35 cellular contexts compared by ENCODE assay signal in genomic region chr15:67592245-67592644, GRCh38.
"Had no signal": no experiment of that assay in that cellular context is flagged by ENCODE, and none has a peak within 500 bp of the region (broad histone marks: within the 10 kb centered on the region; RNA-seq: fewer than 3 reads in every experiment).

No MANE protein-coding gene starts in this region.

- H3K27ac ChIP-seq: ascending aorta, cardiac muscle cell, VCaP had no signal

- H3K27me3 ChIP-seq: ascending aorta, cardiac muscle cell had no signal

- FAIRE-seq: bronchial epithelial cell, TTC549 had no signal

- H3K4me1 Mint-ChIP-seq: activated B cell treated with CpG ODN at 0.5 μM for 24 hours; activated CD4-positive, alpha-beta T cell treated with anti-CD3 and anti-CD28 coated beads, Interleukin-2, amount 10 ng/mL, durations not matched to agents 24 days and 14 days; activated naive CD4-positive, alpha-beta T cell treated with anti-CD3 and anti-CD28 coated beads, Interleukin-2, amount 10 ng/mL, durations not matched to agents 7 days and 5 days; activated naive CD4-positive, alpha-beta T cell treated with anti-CD3 and anti-CD28 coated beads, Interleukin-2, amount 50 U/mL, for 24 hours; activated naive CD8-positive, alpha-beta T cell treated with anti-CD3 and anti-CD28 coated beads, Interleukin-2, amount 10 ng/mL, durations not matched to agents 7 days and 5 days; activated naive CD8-positive, alpha-beta T cell treated with anti-CD3 and anti-CD28 coated beads, Interleukin-2, amount 50 U/mL, for 24 hours; activated T-helper 17 cell treated with anti-CD3 and anti-CD28 coated beads, Interleukin-2, amount 50 U/mL, for 72 hours; central memory CD8-positive, alpha-beta T cell had no signal

- DNase-seq: activated B cell treated with CpG ODN at 0.5 μM for 24 hours; activated CD4-positive, alpha-beta memory T cell treated with anti-CD3 and anti-CD28 coated beads for 36 hours; activated CD4-positive, alpha-beta T cell treated with anti-CD3 and anti-CD28 coated beads for 4 hours; activated CD4-positive, alpha-beta T cell treated with anti-CD3 and anti-CD28 coated beads, Interleukin-2, amount 10 ng/mL, durations not matched to agents 24 days and 14 days; activated CD4-positive, alpha-beta T cell treated with anti-CD3 and anti-CD28 coated beads, Interleukin-2, amount 50 U/mL, for 1 hour; activated CD4-positive, alpha-beta T cell treated with anti-CD3 and anti-CD28 coated beads, Interleukin-2, amount 50 U/mL, for 4 hours; activated CD4-positive, CD25-positive, alpha-beta regulatory T cell treated with anti-CD3 and anti-CD28 coated beads, Interleukin-2, amount 50 U/mL, for 72 hours; activated CD8-positive, alpha-beta memory T cell treated with anti-CD3 and anti-CD28 coated beads, Interleukin-2, amount 50 U/mL, for 4 hours; activated CD8-positive, alpha-beta T cell treated with anti-CD3 and anti-CD28 coated beads for 36 hours; activated effector memory CD4-positive, alpha-beta T cell treated with anti-CD3 and anti-CD28 coated beads, Interleukin-2, amount 50 U/mL, for 16 hours; activated gamma-delta T cell treated with Interleukin-2 at 50 U/mL for 16 hours; activated naive CD4-positive, alpha-beta T cell treated with anti-CD3 and anti-CD28 coated beads, Interleukin-2, amount 10 ng/mL, durations not matched to agents 7 days and 5 days; activated naive CD4-positive, alpha-beta T cell treated with Interleukin-2 at 50 U/mL for 16 hours; activated naive CD8-positive, alpha-beta T cell treated with anti-CD3 and anti-CD28 coated beads, Interleukin-2, amount 10 ng/mL, durations not matched to agents 7 days and 5 days; activated naive CD8-positive, alpha-beta T cell treated with anti-CD3 and anti-CD28 coated beads, Interleukin-2, amount 50 U/mL, for 24 hours; activated T-cell treated with anti-CD3 and anti-CD28 coated beads for 4 hours; activated T-cell treated with anti-CD3 and anti-CD28 coated beads, Interleukin-2, amount 50 U/mL, for 1 hour; activated T-cell treated with anti-CD3 and anti-CD28 coated beads, Interleukin-2, amount 50 U/mL, for 4 hours; activated T-cell treated with anti-CD3 and anti-CD28 coated beads, Interleukin-2, amount 50 U/mL, for 72 hours; amygdala; anterior cingulate cortex; caudate nucleus; cerebellar nuclear complex; T-helper 17 cell had no signal

- ATAC-seq: activated CD8-positive, alpha-beta T cell treated with anti-CD3 and anti-CD28 coated beads for 36 hours; activated naive CD8-positive, alpha-beta T cell treated with anti-CD3 and anti-CD28 coated beads, Interleukin-2, amount 50 U/mL, for 24 hours; activated T-cell treated with anti-CD3 and anti-CD28 coated beads, Interleukin-2, amount 50 U/mL, for 4 hours; activated T-cell treated with anti-CD3 and anti-CD28 coated beads, Interleukin-2, amount 50 U/mL, for 72 hours; activated T-helper 17 cell treated with anti-CD3 and anti-CD28 coated beads, Interleukin-2, amount 50 U/mL, for 72 hours; T-helper 17 cell had no signal

- H3K9me3 ChIP-seq: ascending aorta had no signal

- H3K27ac Mint-ChIP-seq: activated B cell treated with CpG ODN at 0.5 μM for 24 hours; activated CD4-positive, alpha-beta memory T cell treated with anti-CD3 and anti-CD28 coated beads for 36 hours; activated CD4-positive, alpha-beta T cell treated with anti-CD3 and anti-CD28 coated beads, Interleukin-2, amount 10 ng/mL, durations not matched to agents 24 days and 14 days; activated CD8-positive, alpha-beta T cell treated with anti-CD3 and anti-CD28 coated beads for 36 hours; activated naive CD4-positive, alpha-beta T cell treated with anti-CD3 and anti-CD28 coated beads, Interleukin-2, amount 10 ng/mL, durations not matched to agents 7 days and 5 days; activated naive CD4-positive, alpha-beta T cell treated with anti-CD3 and anti-CD28 coated beads, Interleukin-2, amount 50 U/mL, for 24 hours; activated naive CD8-positive, alpha-beta T cell; activated naive CD8-positive, alpha-beta T cell treated with anti-CD3 and anti-CD28 coated beads, Interleukin-2, amount 10 ng/mL, durations not matched to agents 7 days and 5 days; activated naive CD8-positive, alpha-beta T cell treated with anti-CD3 and anti-CD28 coated beads, Interleukin-2, amount 50 U/mL, for 24 hours; activated T-cell treated with anti-CD3 and anti-CD28 coated beads, Interleukin-2, amount 50 U/mL, for 72 hours; activated T-helper 1 cell treated with anti-CD3 and anti-CD28 coated beads, Interleukin-12 subunit alpha, Interleukin-12 subunit beta, Interleukin-2, Interleukin-4 antibody, amounts not matched to agents 30 ng/mL and 10 ng/mL and 1 ng/mL, durations not matched to agents 14 hours and 24 hours and 36 hours; activated T-helper 17 cell treated with anti-CD3 and anti-CD28 coated beads, Interleukin-2, amount 50 U/mL, for 72 hours; brain; T-helper 17 cell had no signal

- H3K4me3 Mint-ChIP-seq: activated B cell treated with CpG ODN at 0.5 μM for 24 hours; activated CD4-positive, alpha-beta memory T cell treated with anti-CD3 and anti-CD28 coated beads for 36 hours; activated CD4-positive, alpha-beta T cell treated with anti-CD3 and anti-CD28 coated beads, Interleukin-2, amount 10 ng/mL, durations not matched to agents 24 days and 14 days; activated CD8-positive, alpha-beta T cell treated with anti-CD3 and anti-CD28 coated beads for 36 hours; activated naive CD4-positive, alpha-beta T cell treated with anti-CD3 and anti-CD28 coated beads, Interleukin-2, amount 10 ng/mL, durations not matched to agents 7 days and 5 days; activated naive CD4-positive, alpha-beta T cell treated with anti-CD3 and anti-CD28 coated beads, Interleukin-2, amount 50 U/mL, for 24 hours; activated naive CD8-positive, alpha-beta T cell; activated naive CD8-positive, alpha-beta T cell treated with anti-CD3 and anti-CD28 coated beads, Interleukin-2, amount 10 ng/mL, durations not matched to agents 7 days and 5 days; activated naive CD8-positive, alpha-beta T cell treated with anti-CD3 and anti-CD28 coated beads, Interleukin-2, amount 50 U/mL, for 24 hours; activated T-cell treated with anti-CD3 and anti-CD28 coated beads, Interleukin-2, amount 50 U/mL, for 4 hours; activated T-cell treated with anti-CD3 and anti-CD28 coated beads, Interleukin-2, amount 50 U/mL, for 72 hours; activated T-helper 1 cell treated with anti-CD3 and anti-CD28 coated beads, Interleukin-12 subunit alpha, Interleukin-12 subunit beta, Interleukin-2, Interleukin-4 antibody, amounts not matched to agents 30 ng/mL and 10 ng/mL and 1 ng/mL, durations not matched to agents 14 hours and 24 hours and 36 hours; activated T-helper 17 cell treated with anti-CD3 and anti-CD28 coated beads, Interleukin-2, amount 50 U/mL, for 72 hours; brain; central memory CD8-positive, alpha-beta T cell; T-helper 17 cell had no signal

- H3K9me3 Mint-ChIP-seq: activated B cell treated with CpG ODN at 0.5 μM for 24 hours; activated CD4-positive, alpha-beta memory T cell treated with anti-CD3 and anti-CD28 coated beads for 36 hours; activated CD4-positive, alpha-beta T cell treated with anti-CD3 and anti-CD28 coated beads, Interleukin-2, amount 10 ng/mL, durations not matched to agents 24 days and 14 days; activated CD8-positive, alpha-beta T cell treated with anti-CD3 and anti-CD28 coated beads for 36 hours; activated naive CD4-positive, alpha-beta T cell treated with anti-CD3 and anti-CD28 coated beads, Interleukin-2, amount 10 ng/mL, durations not matched to agents 7 days and 5 days; activated naive CD4-positive, alpha-beta T cell treated with anti-CD3 and anti-CD28 coated beads, Interleukin-2, amount 50 U/mL, for 24 hours; activated naive CD8-positive, alpha-beta T cell treated with anti-CD3 and anti-CD28 coated beads, Interleukin-2, amount 10 ng/mL, durations not matched to agents 7 days and 5 days; activated naive CD8-positive, alpha-beta T cell treated with anti-CD3 and anti-CD28 coated beads, Interleukin-2, amount 50 U/mL, for 24 hours; activated T-cell treated with anti-CD3 and anti-CD28 coated beads, Interleukin-2, amount 50 U/mL, for 4 hours; activated T-cell treated with anti-CD3 and anti-CD28 coated beads, Interleukin-2, amount 50 U/mL, for 72 hours; activated T-helper 1 cell treated with anti-CD3 and anti-CD28 coated beads, Interleukin-12 subunit alpha, Interleukin-12 subunit beta, Interleukin-2, Interleukin-4 antibody, amounts not matched to agents 30 ng/mL and 10 ng/mL and 1 ng/mL, durations not matched to agents 14 hours and 24 hours and 36 hours; activated T-helper 17 cell treated with anti-CD3 and anti-CD28 coated beads, Interleukin-2, amount 50 U/mL, for 72 hours; brain; central memory CD8-positive, alpha-beta T cell had no signal

- H3K4me1 ChIP-seq: ascending aorta had no signal

- H3K4me3 ChIP-seq: ascending aorta, cardiac muscle cell had no signal

- H3K27me3 Mint-ChIP-seq: activated B cell treated with CpG ODN at 0.5 μM for 24 hours; activated CD4-positive, alpha-beta memory T cell treated with anti-CD3 and anti-CD28 coated beads for 36 hours; activated CD4-positive, alpha-beta T cell treated with anti-CD3 and anti-CD28 coated beads, Interleukin-2, amount 10 ng/mL, durations not matched to agents 24 days and 14 days; activated CD8-positive, alpha-beta T cell treated with anti-CD3 and anti-CD28 coated beads for 36 hours; activated naive CD4-positive, alpha-beta T cell treated with anti-CD3 and anti-CD28 coated beads, Interleukin-2, amount 10 ng/mL, durations not matched to agents 7 days and 5 days; activated naive CD4-positive, alpha-beta T cell treated with anti-CD3 and anti-CD28 coated beads, Interleukin-2, amount 50 U/mL, for 24 hours; activated naive CD8-positive, alpha-beta T cell; activated naive CD8-positive, alpha-beta T cell treated with anti-CD3 and anti-CD28 coated beads, Interleukin-2, amount 10 ng/mL, durations not matched to agents 7 days and 5 days; activated naive CD8-positive, alpha-beta T cell treated with anti-CD3 and anti-CD28 coated beads, Interleukin-2, amount 50 U/mL, for 24 hours; activated T-helper 17 cell treated with anti-CD3 and anti-CD28 coated beads, Interleukin-2, amount 50 U/mL, for 72 hours; brain; central memory CD8-positive, alpha-beta T cell; T-helper 17 cell had no signal
